In genomic region chr1:168086438-168086837, GRCh38 we compare ENCODE assay signal across 26 cellular contexts. TPM values are rescaled to one million over a fixed set of nuclear protein-coding genes. Genes with fewer than 3 reads are reported as not detected.
DNase-seq lines count a peak whose midpoint lies in the region; ATAC-seq and TF ChIP-seq lines count a peak whose summit lies in the region.
"Had no signal": no experiment of that assay in that cellular context is flagged by ENCODE, and none has a peak within 500 bp of the region (broad histone marks: within the 10 kb centered on the region; RNA-seq: fewer than 3 reads in every experiment).

No MANE protein-coding gene starts in this region.

- DNase-seq in HEK293T (ENCODE audit: extremely low spot score) (peak; percentile 6), brain microvascular endothelial cell (no peak), thoracic aorta (ENCODE audit: low spot score) (no peak), MM.1S (no peak), GM13977 (ENCODE audit: low spot score) (no peak)
- DNase-seq: activated CD8-positive, alpha-beta T cell treated with anti-CD3 and anti-CD28 coated beads for 36 hours; activated effector memory CD4-positive, alpha-beta T cell treated with Interleukin-2 at 50 U/mL for 16 hours; activated naive CD8-positive, alpha-beta T cell treated with anti-CD3 and anti-CD28 coated beads, Interleukin-2, amount 10 ng/mL, durations not matched to agents 7 days and 5 days; activated T-cell treated with anti-CD3 and anti-CD28 coated beads for 4 hours; CD4-positive, CD25-positive, alpha-beta regulatory T cell; EL; foreskin melanocyte; GM23248; hippocampal formation; naive B cell; NCI-H1092; NCI-H1930; NCI-H2227 treated with DMSO at 0.1 percent for 48 hours; Peyer's patch; right cardiac atrium; stimulated activated naive CD8-positive, alpha-beta T cell treated with anti-CD3 and anti-CD28 coated beads, Interleukin-15, Interleukin-2, amounts not matched to agents 100 U/mL and 50 U/mL, for 24 hours; thyroid gland had no signal

- no peaks in the 10 kb centered on the region for H3F3A ChIP-seq in MM.1S (ENCODE audit: insufficient read depth, low read length)

- TF ChIP-seq CTCF in GM12875 (IDR thresholded peaks at IDR 0.05; ENCODE audit: borderline replicate concordance, insufficient read depth, low read depth, low read length) (0 out of 2 replicates have a peak, but pooled peaks have one; percentile 15), brain microvascular endothelial cell (IDR thresholded peaks at IDR 0.05; ENCODE audit: low read depth, low read length, missing control alignments) (peak; percentile 22), thoracic aorta (IDR thresholded peaks at IDR 0.05) (no peak), MM.1S (IDR thresholded peaks at IDR 0.05; ENCODE audit: low read length) (no peak; the same call in 1 of the 2 replicates), GM13977 (IDR thresholded peaks at IDR 0.05; ENCODE audit: extremely low read depth, insufficient read depth, missing control alignments) (no peak)

- H3K9me3 ChIP-seq in thoracic aorta (no peaks in the 10 kb centered on the region), MM.1S (replicated peaks; ENCODE audit: insufficient read depth, low read length) (no peaks in the 10 kb centered on the region)
- H3K9me3 ChIP-seq: Peyer's patch, thyroid gland had no signal

- H3K4me1 ChIP-seq in thoracic aorta (ENCODE audit: control insufficient read depth in 1 of 2, low read depth in 2 of 2): peaks cover 16 to 55% of the 10 kb centered on the region in 2 donors
- H3K4me1 ChIP-seq in MM.1S (ENCODE audit: low read length): no peaks in the 10 kb centered on the region
- H3K4me1 ChIP-seq: Peyer's patch had no signal

- H3K36me3 ChIP-seq in brain microvascular endothelial cell (replicated peaks) (no peaks in the 10 kb centered on the region), thoracic aorta (peaks cover 5% of the 10 kb centered on the region), MM.1S (replicated peaks; ENCODE audit: insufficient read depth, low read length) (no peaks in the 10 kb centered on the region)
- H3K36me3 ChIP-seq: Peyer's patch, thyroid gland had no signal

- H3K9me2 ChIP-seq in MM.1S (replicated peaks; ENCODE audit: insufficient read depth, low read length): no peaks in the 10 kb centered on the region

- H3K27me3 ChIP-seq in brain microvascular endothelial cell (replicated peaks): no peaks in the 10 kb centered on the region
- H3K27me3 ChIP-seq in thoracic aorta (replicated peaks; ENCODE audit: insufficient read depth): no peaks in the 10 kb centered on the region
- no peaks in the 10 kb centered on the region for H3K27me3 ChIP-seq in MM.1S (replicated peaks; ENCODE audit: insufficient read depth, low read length)
- H3K27me3 ChIP-seq: Peyer's patch, thyroid gland had no signal

- no peak for ATAC-seq in thoracic aorta (ENCODE audit: insufficient number of reproducible peaks, low FRiP score, low read depth)
- ATAC-seq in HG03097 (IDR thresholded peaks at IDR 0.05; ENCODE audit: low FRiP score, unreplicated experiment): no peak
- ATAC-seq: activated CD4-positive, CD25-positive, alpha-beta regulatory T cell treated with anti-CD3 and anti-CD28 coated beads, Interleukin-2, amount 50 U/mL, for 24 hours; activated CD8-positive, alpha-beta T cell treated with anti-CD3 and anti-CD28 coated beads for 36 hours; left lobe of liver; stimulated activated naive CD8-positive, alpha-beta T cell treated with anti-CD3 and anti-CD28 coated beads, Interleukin-15, Interleukin-2, amounts not matched to agents 100 U/mL and 50 U/mL, for 24 hours had no signal

- H3K27ac ChIP-seq in brain microvascular endothelial cell: no peak overlapping the region
- peak overlapping the region; percentile 77 to 78 for H3K27ac ChIP-seq in thoracic aorta
- H3K27ac ChIP-seq in MM.1S (ENCODE audit: low read length): no peak overlapping the region
- H3K27ac ChIP-seq: GM23248 had no signal

- H3K79me2 ChIP-seq in MM.1S (ENCODE audit: low read length): no peaks in the 10 kb centered on the region

- H3K4me2 ChIP-seq in MM.1S (ENCODE audit: low read depth, low read length): no peak overlapping the region

- H2AFZ ChIP-seq in MM.1S (ENCODE audit: low read length): no peak overlapping the region
- H2AFZ ChIP-seq: GM23248 had no signal

- CTCF ChIA-PET in HEK293T (lab: Yijun Ruan, JAX): interaction anchor here (0.6 to 0.7 kb wide), 2 partner anchors 110 to 1259 kb away, joined by 3 read pairs; no protein-coding TSS in a partner anchor

- POLR2A ChIA-PET in HEK293T (lab: Yijun Ruan, JAX): interaction anchor here (0.8 kb wide), 1 partner anchor 48 kb away, joined by 4 read pairs; no protein-coding TSS in a partner anchor

- no peak overlapping the region for H3K9ac ChIP-seq in MM.1S (ENCODE audit: low read length)
- H3K9ac ChIP-seq: GM23248 had no signal

- H3K4me3 ChIP-seq in GM12875 (ENCODE audit: low read depth, low read length) (no peak overlapping the region), brain microvascular endothelial cell (ENCODE audit: low read depth, low read length) (no peak overlapping the region), thoracic aorta (no peak overlapping the region), MM.1S (ENCODE audit: low read length) (no peak overlapping the region)
- H3K4me3 ChIP-seq: GM23248, Peyer's patch, thyroid gland had no signal

- in situ Hi-C loops in brain microvascular endothelial cell (cut with HindIII; ENCODE audit: low pct_ligation_motif_present, low sequenced_read_pairs) (no loop called here), GM13977 (cut with MboI; ENCODE audit: low pct_unique_long_range_greater_than_20kb, low sequenced_read_pairs, unreplicated experiment) (no loop called here)

- H4K20me1 ChIP-seq in MM.1S (ENCODE audit: insufficient read depth, low read length): no peaks in the 10 kb centered on the region

TF ChIP-seq in HEK293T, 16 proteins besides CTCF, POLR2A, EP300 and RAD21:
- TF ChIP-seq ELF4 (IDR thresholded peaks at IDR 0.05): no peak
- TF ChIP-seq, protein P1, sequence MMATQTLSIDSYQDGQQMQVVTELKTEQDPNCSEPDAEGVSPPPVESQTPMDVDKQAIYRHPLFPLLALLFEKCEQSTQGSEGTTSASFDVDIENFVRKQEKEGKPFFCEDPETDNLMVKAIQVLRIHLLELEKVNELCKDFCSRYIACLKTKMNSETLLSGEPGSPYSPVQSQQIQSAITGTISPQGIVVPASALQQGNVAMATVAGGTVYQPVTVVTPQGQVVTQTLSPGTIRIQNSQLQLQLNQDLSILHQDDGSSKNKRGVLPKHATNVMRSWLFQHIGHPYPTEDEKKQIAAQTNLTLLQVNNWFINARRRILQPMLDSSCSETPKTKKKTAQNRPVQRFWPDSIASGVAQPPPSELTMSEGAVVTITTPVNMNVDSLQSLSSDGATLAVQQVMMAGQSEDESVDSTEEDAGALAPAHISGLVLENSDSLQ (IDR thresholded peaks at IDR 0.05): no peak
- TF ChIP-seq L3MBTL2 (conservative IDR thresholded peaks at IDR 0.05): no peak
- TF ChIP-seq FOXA1 (IDR thresholded peaks at IDR 0.05): no peak
- no peak for TF ChIP-seq TARDBP (IDR thresholded peaks at IDR 0.05)

RNA-seq across cellular contexts. Expression of gene GPR161, which starts 50.3 kb away (rescaled TPM):
- 10 to 100 TPM; 10.3 to 11.6 TPM for total RNA-seq in thoracic aorta
- total RNA-seq: CD4-positive, CD25-positive, alpha-beta regulatory T cell had no signal

Comparison
In these comparisons a context has a peak if more than half of its experiments do, and no peak if none do; other contexts are left out.
1. CTCF ChIP-seq: peak in GM12875 (single experiment) and brain microvascular endothelial cell (single experiment); none in thoracic aorta (single experiment), MM.1S (single experiment) and GM13977 (single experiment).
2. H3K27ac ChIP-seq: peak in thoracic aorta (2 of 2); none in brain microvascular endothelial cell (single experiment) and MM.1S (single experiment).